ENCODE assay signal across 25 cellular contexts in the genomic region with DNA sequence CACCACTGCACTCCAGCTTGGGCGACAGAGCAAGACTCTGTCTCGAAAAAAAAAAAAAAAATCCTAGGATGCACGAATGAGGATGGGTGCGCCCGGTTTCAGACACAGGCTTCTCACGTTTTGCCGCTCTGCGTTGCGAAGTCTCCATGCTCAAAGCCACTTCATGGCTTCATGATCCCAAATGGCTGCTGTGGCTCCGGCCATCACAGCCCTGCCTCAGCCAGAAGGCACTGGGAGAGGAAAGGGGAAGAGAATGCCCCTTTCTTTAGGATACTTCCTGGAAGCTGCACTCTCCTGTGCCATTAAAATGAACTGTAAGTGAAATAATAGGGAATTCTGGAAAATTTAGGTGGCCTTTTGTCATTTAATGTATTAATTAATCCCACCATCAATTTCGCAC.
"Had no signal": no experiment of that assay in that cellular context is flagged by ENCODE, and none has a peak within 500 bp of the region (broad histone marks: within the 10 kb centered on the region; RNA-seq: fewer than 3 reads in every experiment).

No MANE protein-coding gene starts in this region.

- H3K4me3 ChIP-seq: dorsolateral prefrontal cortex, esophagus muscularis mucosa, gastroesophageal sphincter, heart left ventricle, hepatocyte, ovary, psoas muscle, sigmoid colon, testis, tibial artery had no signal

- H3K4me3 Mint-ChIP-seq: endodermal cell; naive thymus-derived CD4-positive, alpha-beta T cell; stimulated activated effector memory CD8-positive, alpha-beta T cell treated with anti-CD3 and anti-CD28 coated beads, Interleukin-12 subunit alpha, Interleukin-12 subunit beta, amount 100 ng/mL, for 72 hours; type B pancreatic cell had no signal

- H3K27me3 ChIP-seq: foreskin keratinocyte, heart left ventricle, hepatocyte, ovary, testis, tibial artery had no signal

- H3K36me3 ChIP-seq: esophagus muscularis mucosa, gastroesophageal sphincter, heart left ventricle, ovary, sigmoid colon, tibial artery had no signal

- H3K4me1 ChIP-seq: heart left ventricle, psoas muscle, testis had no signal

- H3K27ac ChIP-seq: dorsolateral prefrontal cortex, esophagus muscularis mucosa, foreskin keratinocyte, gastroesophageal sphincter, heart left ventricle, ovary, psoas muscle, sigmoid colon, testis, tibial artery had no signal

- H2AFZ ChIP-seq: hepatocyte had no signal

- H3K36me3 Mint-ChIP-seq: stimulated activated effector memory CD8-positive, alpha-beta T cell treated with anti-CD3 and anti-CD28 coated beads, Interleukin-12 subunit alpha, Interleukin-12 subunit beta, amount 100 ng/mL, for 72 hours had no signal

- H3K27ac Mint-ChIP-seq: endodermal cell; naive thymus-derived CD4-positive, alpha-beta T cell; stimulated activated effector memory CD8-positive, alpha-beta T cell treated with anti-CD3 and anti-CD28 coated beads, Interleukin-12 subunit alpha, Interleukin-12 subunit beta, amount 100 ng/mL, for 72 hours; type B pancreatic cell had no signal

- ATAC-seq: gastroesophageal sphincter; left lobe of liver; naive thymus-derived CD4-positive, alpha-beta T cell; stimulated activated effector memory CD8-positive, alpha-beta T cell treated with anti-CD3 and anti-CD28 coated beads, Interleukin-12 subunit alpha, Interleukin-12 subunit beta, amount 100 ng/mL, for 72 hours; stimulated activated naive CD8-positive, alpha-beta T cell treated with anti-CD3 and anti-CD28 coated beads, Interleukin-15, Interleukin-2, amounts not matched to agents 100 U/mL and 50 U/mL, for 24 hours had no signal

- H3K9me3 ChIP-seq: ovary, psoas muscle, testis, tibial artery had no signal

- H3K4me2 ChIP-seq: hepatocyte had no signal

- DNase-seq: dorsolateral prefrontal cortex; effector CD4-positive, alpha-beta T cell; endodermal cell; kidney; midbrain; naive thymus-derived CD4-positive, alpha-beta T cell; occipital lobe; ovary; psoas muscle; sigmoid colon; stimulated activated CD4-positive, alpha-beta T cell treated with anti-CD3 and anti-CD28 coated beads, Interleukin-2, amount 100 ng/mL, for 24 hours; stimulated activated CD4-positive, alpha-beta T cell treated with anti-CD3 and anti-CD28 coated beads, Interleukin-4, amount 100 ng/mL, for 24 hours; stimulated activated naive CD8-positive, alpha-beta T cell treated with anti-CD3 and anti-CD28 coated beads, Interleukin-15, Interleukin-2, amounts not matched to agents 100 U/mL and 50 U/mL, for 24 hours; substantia nigra; testis; tibial artery had no signal

- H3K4me1 Mint-ChIP-seq: naive thymus-derived CD4-positive, alpha-beta T cell; stimulated activated effector memory CD8-positive, alpha-beta T cell treated with anti-CD3 and anti-CD28 coated beads, Interleukin-12 subunit alpha, Interleukin-12 subunit beta, amount 100 ng/mL, for 72 hours had no signal

- H3K79me2 ChIP-seq: hepatocyte had no signal

- H3K9me3 Mint-ChIP-seq: stimulated activated effector memory CD8-positive, alpha-beta T cell treated with anti-CD3 and anti-CD28 coated beads, Interleukin-12 subunit alpha, Interleukin-12 subunit beta, amount 100 ng/mL, for 72 hours; type B pancreatic cell had no signal

- FAIRE-seq: colon, kidney had no signal
